11 cellular contexts compared by ENCODE assay signal in genomic region chr1:181264843-181265242, GRCh38.
"Had no signal": no experiment of that assay in that cellular context is flagged by ENCODE, and none has a peak within 500 bp of the region (broad histone marks: within the 10 kb centered on the region; RNA-seq: fewer than 3 reads in every experiment).

No MANE protein-coding gene starts in this region.

- H3K4me3 Mint-ChIP-seq: GM23338, H9, HFFc6 had no signal

- H3K36me3 ChIP-seq: HAP-1 had no signal

- DNase-seq: GM23248, GOT3, H7, H9, HCEC 1CT, HFFc6 had no signal

- H3K27ac ChIP-seq: GM23248 had no signal

- H3K9me3 ChIP-seq: HAP-1 had no signal

- H3K27ac Mint-ChIP-seq: GM23338, H9, HFFc6 had no signal

- H3K4me3 ChIP-seq: GM23248, GM23338, HAP-1 had no signal

- H3K4me1 ChIP-seq: HAP-1 had no signal

- ATAC-seq: GM23338, HCT116 had no signal

- FAIRE-seq: H1, H54 had no signal
